10 cellular contexts compared by ENCODE assay signal in genomic region chr2:196413821-196414274, GRCh38.
DNase-seq lines count a peak whose midpoint lies in the region; ATAC-seq and TF ChIP-seq lines count a peak whose summit lies in the region.
"Had no signal": no experiment of that assay in that cellular context is flagged by ENCODE, and none has a peak within 500 bp of the region (broad histone marks: within the 10 kb centered on the region; RNA-seq: fewer than 3 reads in every experiment).

No MANE protein-coding gene starts in this region.

- H3K27ac Mint-ChIP-seq in GM23338 = no peak overlapping the region
- peak overlapping the region in 2 of 10 donors; percentile 8 to 35 for H3K27ac Mint-ChIP-seq in naive thymus-derived CD8-positive, alpha-beta T cell

- H3K4me3 ChIP-seq in GM23338 (no peak overlapping the region), OCI-LY3 (ENCODE audit: low read length) (no peak overlapping the region), mesodermal cell (ENCODE audit: extremely low read depth, insufficient read depth, low read length, poor library complexity, severe bottlenecking) (no peak overlapping the region), gastrocnemius medialis (no peak overlapping the region)
- H3K4me3 ChIP-seq: upper lobe of left lung had no signal

- no peak for DNase-seq in GM23338 (ENCODE audit: low spot score)
- no peak for DNase-seq in stimulated activated naive CD4-positive, alpha-beta T cell (lab: John Stamatoyannopoulos, UW)
- no peak for DNase-seq in gastrocnemius medialis
- DNase-seq in naive thymus-derived CD8-positive, alpha-beta T cell = no peak
- DNase-seq in activated CD4-positive, alpha-beta T cell treated with anti-CD3 and anti-CD28 coated beads, Interleukin-2, amount 50 U/mL, for 4 hours = no peak
- DNase-seq: PC-3 had no signal

- H3K79me2 ChIP-seq in GM23338 (replicated peaks; ENCODE audit: insufficient read depth) = no peaks in the 10 kb centered on the region
- no peaks in the 10 kb centered on the region for H3K79me2 ChIP-seq in OCI-LY3 (ENCODE audit: low read length)

- TF ChIP-seq CTCF in GM23338 (conservative IDR thresholded peaks at IDR 0.05; ENCODE audit: low read depth in 2 of 2) (no peak), OCI-LY3 (IDR thresholded peaks at IDR 0.05; ENCODE audit: low read depth, low read length) (no peak), gastrocnemius medialis (IDR thresholded peaks at IDR 0.05 in 4 of 5, conservative IDR thresholded peaks at IDR 0.05 in 1 of 5) (no peak)

- H2AFZ ChIP-seq in GM23338 (no peak overlapping the region), OCI-LY3 (ENCODE audit: low read depth, low read length) (peak overlapping the region; percentile 67; the same call in 1 of the 2 replicates)

- H3K9me3 ChIP-seq in OCI-LY3 (ENCODE audit: insufficient read depth, low read length) = no peaks in the 10 kb centered on the region
- no peaks in the 10 kb centered on the region for H3K9me3 ChIP-seq in mesodermal cell (ENCODE audit: control insufficient read depth, low read length)
- H3K9me3 ChIP-seq in gastrocnemius medialis = no peaks in the 10 kb centered on the region
- H3K9me3 ChIP-seq: upper lobe of left lung had no signal

- H3K36me3 Mint-ChIP-seq in GM23338 (ENCODE audit: low read depth) = no peaks in the 10 kb centered on the region
- peaks cover 0 to 3% (median 0%) of the 10 kb centered on the region in 3 donors for H3K36me3 Mint-ChIP-seq in naive thymus-derived CD8-positive, alpha-beta T cell

- H3K9ac ChIP-seq in OCI-LY3 (ENCODE audit: low read length) = no peak overlapping the region

- H3K27me3 Mint-ChIP-seq in GM23338 (ENCODE audit: insufficient read depth, low read depth, poor library complexity) = peaks cover 2% of the 10 kb centered on the region
- H3K27me3 Mint-ChIP-seq in naive thymus-derived CD8-positive, alpha-beta T cell = peaks cover 0 to 6% (median 2%) of the 10 kb centered on the region in 5 donors

- H3K4me1 ChIP-seq in GM23338 (ENCODE audit: insufficient read depth) (no peaks in the 10 kb centered on the region), OCI-LY3 (ENCODE audit: low read length) (peaks cover 19% of the 10 kb centered on the region), mesodermal cell (ENCODE audit: control insufficient read depth, insufficient read depth, low read length, poor library complexity, severe bottlenecking) (no peaks in the 10 kb centered on the region), gastrocnemius medialis (no peaks in the 10 kb centered on the region)
- H3K4me1 ChIP-seq: upper lobe of left lung had no signal

- H3K4me3 Mint-ChIP-seq in GM23338 = no peak overlapping the region
- no peak overlapping the region for H3K4me3 Mint-ChIP-seq in naive thymus-derived CD8-positive, alpha-beta T cell

- intact Hi-C loops in gastrocnemius medialis (cut with DNase I; ENCODE audit: low total_unique reads) = no loop called here

- peaks cover 5% of the 10 kb centered on the region; the same call in 1 of the 2 replicates for H3K9me2 ChIP-seq in GM23338 (ENCODE audit: insufficient read depth)

- 79 to 83% methylated on average over 2 to 3 of the region's 6 CpGs for WGBS in mesodermal cell (ENCODE audit: insufficient coverage in 2 of 2), 2 experiments

- H3K27ac ChIP-seq in GM23338 (ENCODE audit: low read depth) (no peak overlapping the region), OCI-LY3 (ENCODE audit: low read length) (no peak overlapping the region), mesodermal cell (ENCODE audit: low read depth, low read length, severe bottlenecking) (peak overlapping the region; percentile 4), gastrocnemius medialis (no peak overlapping the region)
- H3K27ac ChIP-seq: upper lobe of left lung had no signal

- H3K4me2 ChIP-seq in GM23338 (no peak overlapping the region), OCI-LY3 (ENCODE audit: low read length) (peak overlapping the region; percentile 38; the same call in 1 of the 2 replicates)

- H3K36me3 ChIP-seq in GM23338 (ENCODE audit: insufficient read depth) (no peaks in the 10 kb centered on the region), OCI-LY3 (replicated peaks; ENCODE audit: low read depth, low read length) (no peaks in the 10 kb centered on the region), mesodermal cell (ENCODE audit: control insufficient read depth, insufficient read depth, low read length) (no peaks in the 10 kb centered on the region), gastrocnemius medialis (no peaks in the 10 kb centered on the region)
- H3K36me3 ChIP-seq: upper lobe of left lung had no signal

- H4K20me1 ChIP-seq in GM23338 (replicated peaks; ENCODE audit: insufficient read depth) (no peaks in the 10 kb centered on the region; the same call in 1 of the 2 replicates), OCI-LY3 (ENCODE audit: insufficient read depth, low read length) (no peaks in the 10 kb centered on the region)

- TF ChIP-seq POLR2A in gastrocnemius medialis (IDR thresholded peaks at IDR 0.05) = no peak

- POLR2A ChIA-PET in naive thymus-derived CD8-positive, alpha-beta T cell (lab: Charles Lee) = no interaction called here

- H3K27me3 ChIP-seq in GM23338 (ENCODE audit: insufficient read depth) (no peaks in the 10 kb centered on the region), OCI-LY3 (ENCODE audit: low read depth, low read length) (no peaks in the 10 kb centered on the region), gastrocnemius medialis (no peaks in the 10 kb centered on the region)
- H3K27me3 ChIP-seq: upper lobe of left lung had no signal

- H3K4me1 Mint-ChIP-seq in GM23338 = no peaks in the 10 kb centered on the region
- H3K4me1 Mint-ChIP-seq in naive thymus-derived CD8-positive, alpha-beta T cell = peaks cover 6 to 21% (median 12%) of the 10 kb centered on the region in 4 donors

- no peaks in the 10 kb centered on the region for H3F3A ChIP-seq in GM23338 (replicated peaks; ENCODE audit: low read depth)

- in situ Hi-C loops in gastrocnemius medialis (cut with MboI; ENCODE audit: low sequenced_read_pairs in 4 of 4) = no loop called here

- ATAC-seq in GM18511 (IDR thresholded peaks at IDR 0.05; ENCODE audit: unreplicated experiment) = peak; percentile 83
- peak; percentile 52; the same call in 2 of the 3 replicates for ATAC-seq in GM23338
- ATAC-seq in gastrocnemius medialis = no peak
- ATAC-seq in naive thymus-derived CD8-positive, alpha-beta T cell = no peak
- ATAC-seq: PC-3 had no signal

- no peaks in the 10 kb centered on the region for H3K9me3 Mint-ChIP-seq in GM23338
- no peaks in the 10 kb centered on the region for H3K9me3 Mint-ChIP-seq in naive thymus-derived CD8-positive, alpha-beta T cell

TF ChIP-seq in GM23338, 12 proteins besides CTCF, POLR2A, EP300 and RAD21 (continues in another document):
- no peak for TF ChIP-seq ZNF462 (CRISPR knock-in tag; IDR thresholded peaks at IDR 0.05)

Comparison
In these comparisons a context has a peak if more than half of its experiments do, and no peak if none do; other contexts are left out.
1. ATAC-seq: peak in GM18511 (single experiment) and GM23338 (single experiment); none in gastrocnemius medialis (0 of 2) and naive thymus-derived CD8-positive, alpha-beta T cell (0 of 2).